ENCODE assay signal across 1 cellular context in the genomic region with DNA sequence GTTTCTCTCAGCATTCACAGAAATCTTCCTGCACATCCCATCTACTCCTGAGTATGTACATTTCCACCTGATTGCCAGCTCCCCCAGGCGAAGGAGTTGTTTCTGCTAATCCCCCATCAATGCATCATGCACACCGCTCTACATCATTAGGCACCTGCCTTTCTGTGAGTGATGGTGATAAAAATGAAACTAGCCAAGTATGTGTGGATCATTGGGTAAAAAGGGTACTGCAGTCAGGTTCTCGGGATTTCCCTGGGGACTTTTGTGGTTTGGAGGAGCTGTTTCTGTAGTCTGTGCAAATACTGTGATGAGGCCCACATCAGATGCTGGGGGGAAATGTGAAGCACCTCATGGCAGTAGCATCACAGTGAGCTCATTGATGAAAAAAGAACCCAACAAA.
TF ChIP-seq lines count a peak whose summit lies in the region.

No MANE protein-coding gene starts in this region.

TF ChIP-seq in GM12878, 131 proteins besides CTCF, POLR2A, EP300 and RAD21 (continued from another document):
- TF ChIP-seq CHD2 (IDR thresholded peaks at IDR 0.05; ENCODE audit: borderline replicate concordance, low read depth, low read length) (peak; percentile 74; the same call in 1 of the 2 replicates), MTA3 (IDR thresholded peaks at IDR 0.05; ENCODE audit: borderline replicate concordance, low read length) (peak; percentile 90), MEF2B (IDR thresholded peaks at IDR 0.05; ENCODE audit: partially characterized antibody, poor library complexity, severe bottlenecking) (peak; percentile 97), NFIC (IDR thresholded peaks at IDR 0.05; ENCODE audit: low read depth, low read length) (peak; percentile 99), JUNB (IDR thresholded peaks at IDR 0.05) (peak; percentile 96), SP1 (IDR thresholded peaks at IDR 0.05; ENCODE audit: low read depth, low read length) (peak; percentile 80), POLR2AphosphoS5 (IDR thresholded peaks at IDR 0.05; ENCODE audit: low read length) (peak; percentile 72), NBN (IDR thresholded peaks at IDR 0.05) (peak; percentile 95), ZBED1 (IDR thresholded peaks at IDR 0.05; ENCODE audit: borderline replicate concordance) (peak; percentile 96), SMAD1 (IDR thresholded peaks at IDR 0.05; ENCODE audit: low read depth, partially characterized antibody) (peak; percentile 57), RELA (IDR thresholded peaks at IDR 0.05; ENCODE audit: borderline replicate concordance, partially characterized antibody) (peak; percentile 99), HDGF (IDR thresholded peaks at IDR 0.05) (peak; percentile 53; the same call in 1 of the 2 replicates), TCF3 (IDR thresholded peaks at IDR 0.05; ENCODE audit: borderline replicate concordance, insufficient read depth, low read depth, low read length) (peak; percentile 89), TCF12 (IDR thresholded peaks at IDR 0.05; ENCODE audit: low read depth, low read length) (peak; percentile 90), TBL1XR1 (IDR thresholded peaks at IDR 0.05; ENCODE audit: low read depth, low read length) (peak; percentile 92), PAX5 (IDR thresholded peaks at IDR 0.05; ENCODE audit: borderline replicate concordance, low read depth, low read length) (peak; percentile 82), CREM (IDR thresholded peaks at IDR 0.05; ENCODE audit: low read depth) (peak; percentile 96), POU2F2 (IDR thresholded peaks at IDR 0.05; ENCODE audit: borderline replicate concordance, low read depth, low read length) (peak; percentile 91), PAX8 (IDR thresholded peaks at IDR 0.05) (no peak), CREB1 (IDR thresholded peaks at IDR 0.05; ENCODE audit: low read depth) (peak; percentile 92), PML (IDR thresholded peaks at IDR 0.05; ENCODE audit: low read length) (peak; percentile 82), MTA2 (IDR thresholded peaks at IDR 0.05; ENCODE audit: low read depth) (peak; percentile 93), TCF7 (IDR thresholded peaks at IDR 0.05; ENCODE audit: borderline replicate concordance) (peak; percentile 72), HCFC1 (IDR thresholded peaks at IDR 0.05; ENCODE audit: low read length) (no peak), ETV6 (conservative IDR thresholded peaks at IDR 0.05 in 1 of 2, IDR thresholded peaks at IDR 0.05 in 1 of 2; ENCODE audit: borderline replicate concordance in 1 of 2, low read depth in 1 of 2) (peak in 1 of 2 experiments; percentile 76; a peak in 2 of 4 replicates), HDAC6 (IDR thresholded peaks at IDR 0.05; ENCODE audit: unreplicated experiment) (no peak), RUNX3 (IDR thresholded peaks at IDR 0.05; ENCODE audit: low read length) (peak; percentile 99)
- TF ChIP-seq, protein P1, sequence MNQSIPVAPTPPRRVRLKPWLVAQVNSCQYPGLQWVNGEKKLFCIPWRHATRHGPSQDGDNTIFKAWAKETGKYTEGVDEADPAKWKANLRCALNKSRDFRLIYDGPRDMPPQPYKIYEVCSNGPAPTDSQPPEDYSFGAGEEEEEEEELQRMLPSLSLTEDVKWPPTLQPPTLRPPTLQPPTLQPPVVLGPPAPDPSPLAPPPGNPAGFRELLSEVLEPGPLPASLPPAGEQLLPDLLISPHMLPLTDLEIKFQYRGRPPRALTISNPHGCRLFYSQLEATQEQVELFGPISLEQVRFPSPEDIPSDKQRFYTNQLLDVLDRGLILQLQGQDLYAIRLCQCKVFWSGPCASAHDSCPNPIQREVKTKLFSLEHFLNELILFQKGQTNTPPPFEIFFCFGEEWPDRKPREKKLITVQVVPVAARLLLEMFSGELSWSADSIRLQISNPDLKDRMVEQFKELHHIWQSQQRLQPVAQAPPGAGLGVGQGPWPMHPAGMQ (IDR thresholded peaks at IDR 0.05; ENCODE audit: borderline replicate concordance), result no peak
- TF ChIP-seq, protein P2, sequence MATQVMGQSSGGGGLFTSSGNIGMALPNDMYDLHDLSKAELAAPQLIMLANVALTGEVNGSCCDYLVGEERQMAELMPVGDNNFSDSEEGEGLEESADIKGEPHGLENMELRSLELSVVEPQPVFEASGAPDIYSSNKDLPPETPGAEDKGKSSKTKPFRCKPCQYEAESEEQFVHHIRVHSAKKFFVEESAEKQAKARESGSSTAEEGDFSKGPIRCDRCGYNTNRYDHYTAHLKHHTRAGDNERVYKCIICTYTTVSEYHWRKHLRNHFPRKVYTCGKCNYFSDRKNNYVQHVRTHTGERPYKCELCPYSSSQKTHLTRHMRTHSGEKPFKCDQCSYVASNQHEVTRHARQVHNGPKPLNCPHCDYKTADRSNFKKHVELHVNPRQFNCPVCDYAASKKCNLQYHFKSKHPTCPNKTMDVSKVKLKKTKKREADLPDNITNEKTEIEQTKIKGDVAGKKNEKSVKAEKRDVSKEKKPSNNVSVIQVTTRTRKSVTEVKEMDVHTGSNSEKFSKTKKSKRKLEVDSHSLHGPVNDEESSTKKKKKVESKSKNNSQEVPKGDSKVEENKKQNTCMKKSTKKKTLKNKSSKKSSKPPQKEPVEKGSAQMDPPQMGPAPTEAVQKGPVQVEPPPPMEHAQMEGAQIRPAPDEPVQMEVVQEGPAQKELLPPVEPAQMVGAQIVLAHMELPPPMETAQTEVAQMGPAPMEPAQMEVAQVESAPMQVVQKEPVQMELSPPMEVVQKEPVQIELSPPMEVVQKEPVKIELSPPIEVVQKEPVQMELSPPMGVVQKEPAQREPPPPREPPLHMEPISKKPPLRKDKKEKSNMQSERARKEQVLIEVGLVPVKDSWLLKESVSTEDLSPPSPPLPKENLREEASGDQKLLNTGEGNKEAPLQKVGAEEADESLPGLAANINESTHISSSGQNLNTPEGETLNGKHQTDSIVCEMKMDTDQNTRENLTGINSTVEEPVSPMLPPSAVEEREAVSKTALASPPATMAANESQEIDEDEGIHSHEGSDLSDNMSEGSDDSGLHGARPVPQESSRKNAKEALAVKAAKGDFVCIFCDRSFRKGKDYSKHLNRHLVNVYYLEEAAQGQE (IDR thresholded peaks at IDR 0.05; ENCODE audit: low read depth, low read length), result peak; percentile 38; the same call in 1 of the 2 replicates
- TF ChIP-seq, protein P3, sequence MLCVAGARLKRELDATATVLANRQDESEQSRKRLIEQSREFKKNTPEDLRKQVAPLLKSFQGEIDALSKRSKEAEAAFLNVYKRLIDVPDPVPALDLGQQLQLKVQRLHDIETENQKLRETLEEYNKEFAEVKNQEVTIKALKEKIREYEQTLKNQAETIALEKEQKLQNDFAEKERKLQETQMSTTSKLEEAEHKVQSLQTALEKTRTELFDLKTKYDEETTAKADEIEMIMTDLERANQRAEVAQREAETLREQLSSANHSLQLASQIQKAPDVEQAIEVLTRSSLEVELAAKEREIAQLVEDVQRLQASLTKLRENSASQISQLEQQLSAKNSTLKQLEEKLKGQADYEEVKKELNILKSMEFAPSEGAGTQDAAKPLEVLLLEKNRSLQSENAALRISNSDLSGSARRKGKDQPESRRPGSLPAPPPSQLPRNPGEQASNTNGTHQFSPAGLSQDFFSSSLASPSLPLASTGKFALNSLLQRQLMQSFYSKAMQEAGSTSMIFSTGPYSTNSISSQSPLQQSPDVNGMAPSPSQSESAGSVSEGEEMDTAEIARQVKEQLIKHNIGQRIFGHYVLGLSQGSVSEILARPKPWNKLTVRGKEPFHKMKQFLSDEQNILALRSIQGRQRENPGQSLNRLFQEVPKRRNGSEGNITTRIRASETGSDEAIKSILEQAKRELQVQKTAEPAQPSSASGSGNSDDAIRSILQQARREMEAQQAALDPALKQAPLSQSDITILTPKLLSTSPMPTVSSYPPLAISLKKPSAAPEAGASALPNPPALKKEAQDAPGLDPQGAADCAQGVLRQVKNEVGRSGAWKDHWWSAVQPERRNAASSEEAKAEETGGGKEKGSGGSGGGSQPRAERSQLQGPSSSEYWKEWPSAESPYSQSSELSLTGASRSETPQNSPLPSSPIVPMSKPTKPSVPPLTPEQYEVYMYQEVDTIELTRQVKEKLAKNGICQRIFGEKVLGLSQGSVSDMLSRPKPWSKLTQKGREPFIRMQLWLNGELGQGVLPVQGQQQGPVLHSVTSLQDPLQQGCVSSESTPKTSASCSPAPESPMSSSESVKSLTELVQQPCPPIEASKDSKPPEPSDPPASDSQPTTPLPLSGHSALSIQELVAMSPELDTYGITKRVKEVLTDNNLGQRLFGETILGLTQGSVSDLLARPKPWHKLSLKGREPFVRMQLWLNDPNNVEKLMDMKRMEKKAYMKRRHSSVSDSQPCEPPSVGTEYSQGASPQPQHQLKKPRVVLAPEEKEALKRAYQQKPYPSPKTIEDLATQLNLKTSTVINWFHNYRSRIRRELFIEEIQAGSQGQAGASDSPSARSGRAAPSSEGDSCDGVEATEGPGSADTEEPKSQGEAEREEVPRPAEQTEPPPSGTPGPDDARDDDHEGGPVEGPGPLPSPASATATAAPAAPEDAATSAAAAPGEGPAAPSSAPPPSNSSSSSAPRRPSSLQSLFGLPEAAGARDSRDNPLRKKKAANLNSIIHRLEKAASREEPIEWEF (IDR thresholded peaks at IDR 0.05; ENCODE audit: insufficient replicate concordance, low read depth, low read length), result no peak
- TF ChIP-seq, protein P4, sequence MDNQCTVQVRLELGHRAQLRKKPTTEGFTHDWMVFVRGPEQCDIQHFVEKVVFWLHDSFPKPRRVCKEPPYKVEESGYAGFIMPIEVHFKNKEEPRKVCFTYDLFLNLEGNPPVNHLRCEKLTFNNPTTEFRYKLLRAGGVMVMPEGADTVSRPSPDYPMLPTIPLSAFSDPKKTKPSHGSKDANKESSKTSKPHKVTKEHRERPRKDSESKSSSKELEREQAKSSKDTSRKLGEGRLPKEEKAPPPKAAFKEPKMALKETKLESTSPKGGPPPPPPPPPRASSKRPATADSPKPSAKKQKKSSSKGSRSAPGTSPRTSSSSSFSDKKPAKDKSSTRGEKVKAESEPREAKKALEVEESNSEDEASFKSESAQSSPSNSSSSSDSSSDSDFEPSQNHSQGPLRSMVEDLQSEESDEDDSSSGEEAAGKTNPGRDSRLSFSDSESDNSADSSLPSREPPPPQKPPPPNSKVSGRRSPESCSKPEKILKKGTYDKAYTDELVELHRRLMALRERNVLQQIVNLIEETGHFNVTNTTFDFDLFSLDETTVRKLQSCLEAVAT (IDR thresholded peaks at IDR 0.05), result peak; percentile 88
- TF ChIP-seq, protein P5, sequence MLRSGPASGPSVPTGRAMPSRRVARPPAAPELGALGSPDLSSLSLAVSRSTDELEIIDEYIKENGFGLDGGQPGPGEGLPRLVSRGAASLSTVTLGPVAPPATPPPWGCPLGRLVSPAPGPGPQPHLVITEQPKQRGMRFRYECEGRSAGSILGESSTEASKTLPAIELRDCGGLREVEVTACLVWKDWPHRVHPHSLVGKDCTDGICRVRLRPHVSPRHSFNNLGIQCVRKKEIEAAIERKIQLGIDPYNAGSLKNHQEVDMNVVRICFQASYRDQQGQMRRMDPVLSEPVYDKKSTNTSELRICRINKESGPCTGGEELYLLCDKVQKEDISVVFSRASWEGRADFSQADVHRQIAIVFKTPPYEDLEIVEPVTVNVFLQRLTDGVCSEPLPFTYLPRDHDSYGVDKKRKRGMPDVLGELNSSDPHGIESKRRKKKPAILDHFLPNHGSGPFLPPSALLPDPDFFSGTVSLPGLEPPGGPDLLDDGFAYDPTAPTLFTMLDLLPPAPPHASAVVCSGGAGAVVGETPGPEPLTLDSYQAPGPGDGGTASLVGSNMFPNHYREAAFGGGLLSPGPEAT (IDR thresholded peaks at IDR 0.05; ENCODE audit: low read depth), result peak; percentile 98
- TF ChIP-seq, protein P6, sequence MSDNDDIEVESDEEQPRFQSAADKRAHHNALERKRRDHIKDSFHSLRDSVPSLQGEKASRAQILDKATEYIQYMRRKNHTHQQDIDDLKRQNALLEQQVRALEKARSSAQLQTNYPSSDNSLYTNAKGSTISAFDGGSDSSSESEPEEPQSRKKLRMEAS (IDR thresholded peaks at IDR 0.05; ENCODE audit: low read depth, low read length), result no peak
TF ChIP-seq in GM12878: peak in this region for 63.
